ENCODE assay signal across 8 cellular contexts in genomic region chr5:116492016-116492623, GRCh38.
A peak's percentile ranks its signal among the peaks of the same experiment; 100 is the strongest.
DNase-seq lines count a peak whose midpoint lies in the region; ATAC-seq, FAIRE-seq and TF ChIP-seq lines count a peak whose summit lies in the region.

No MANE protein-coding gene starts in this region.

- H3K36me3 ChIP-seq in kidney (ENCODE audit: control insufficient read depth in 1 of 2, insufficient read depth in 2 of 2, low read length in 2 of 2): peaks cover 2 to 3% of the 10 kb centered on the region in 2 donors

- H3K4me3 ChIP-seq in fibroblast of the aortic adventitia (ENCODE audit: low read depth, low read length): no peak overlapping the region
- no peak overlapping the region for H3K4me3 ChIP-seq in kidney (ENCODE audit: low read length in 2 of 2)

- H3K4me1 ChIP-seq in kidney (ENCODE audit: control insufficient read depth in 1 of 2, insufficient read depth in 1 of 2, low read depth in 1 of 2, low read length in 2 of 2): no peaks in the 10 kb centered on the region

- TF ChIP-seq CTCF in fibroblast of the aortic adventitia (IDR thresholded peaks at IDR 0.05; ENCODE audit: insufficient read depth, low read length): no peak
- no peak for TF ChIP-seq CTCF in kidney (IDR thresholded peaks at IDR 0.05; ENCODE audit: borderline replicate concordance, extremely low read depth, insufficient read depth)

- ATAC-seq in GM18499 (IDR thresholded peaks at IDR 0.05; ENCODE audit: insufficient read depth, unreplicated experiment): peak; percentile 58
- peak; percentile 92 for ATAC-seq in HG02981 (IDR thresholded peaks at IDR 0.05; ENCODE audit: unreplicated experiment)
- peak; percentile 63 for ATAC-seq in stimulated activated naive CD8-positive, alpha-beta T cell treated with anti-CD3 and anti-CD28 coated beads, Interleukin-15, Interleukin-2, amounts not matched to agents 100 U/mL and 50 U/mL, for 24 hours
- ATAC-seq in HG03280 (IDR thresholded peaks at IDR 0.05; ENCODE audit: unreplicated experiment): no peak

- H3K27ac ChIP-seq in kidney (ENCODE audit: low read depth in 2 of 2, low read length in 2 of 2): no peak overlapping the region

- intact Hi-C loops in kidney (cut with DNase I): no loop called here

- DNase-seq in RPMI8226 (peak; percentile 84), fibroblast of the aortic adventitia (ENCODE audit: low read depth) (peak; percentile 95), kidney (no peak)
- DNase-seq in stimulated activated naive CD8-positive, alpha-beta T cell treated with anti-CD3 and anti-CD28 coated beads, Interleukin-15, Interleukin-2, amounts not matched to agents 100 U/mL and 50 U/mL, for 24 hours: peak; percentile 6
- no peak for DNase-seq in stimulated activated CD4-positive, alpha-beta T cell treated with anti-CD3 and anti-CD28 coated beads, Interleukin-12 subunit alpha, Interleukin-12 subunit beta, amount 100 ng/mL, for 4 hours

- no peak overlapping the region for H3K9ac ChIP-seq in kidney (ENCODE audit: low read length in 2 of 2)

- H3K9me3 ChIP-seq in kidney (ENCODE audit: control insufficient read depth in 1 of 2, low read length in 2 of 2): no peaks in the 10 kb centered on the region

- FAIRE-seq in kidney (lab: Jason Lieb, UNC): no peak

Comparison
In these comparisons a context has a peak if more than half of its experiments do, and no peak if none do; other contexts are left out.
1. DNase-seq: peak in RPMI8226 (single experiment), fibroblast of the aortic adventitia (single experiment) and stimulated activated naive CD8-positive, alpha-beta T cell treated with anti-CD3 and anti-CD28 coated beads, Interleukin-15, Interleukin-2, amounts not matched to agents 100 U/mL and 50 U/mL, for 24 hours (single experiment); none in stimulated activated CD4-positive, alpha-beta T cell treated with anti-CD3 and anti-CD28 coated beads, Interleukin-12 subunit alpha, Interleukin-12 subunit beta, amount 100 ng/mL, for 4 hours (single experiment) and kidney (single experiment).